In the genomic region with DNA sequence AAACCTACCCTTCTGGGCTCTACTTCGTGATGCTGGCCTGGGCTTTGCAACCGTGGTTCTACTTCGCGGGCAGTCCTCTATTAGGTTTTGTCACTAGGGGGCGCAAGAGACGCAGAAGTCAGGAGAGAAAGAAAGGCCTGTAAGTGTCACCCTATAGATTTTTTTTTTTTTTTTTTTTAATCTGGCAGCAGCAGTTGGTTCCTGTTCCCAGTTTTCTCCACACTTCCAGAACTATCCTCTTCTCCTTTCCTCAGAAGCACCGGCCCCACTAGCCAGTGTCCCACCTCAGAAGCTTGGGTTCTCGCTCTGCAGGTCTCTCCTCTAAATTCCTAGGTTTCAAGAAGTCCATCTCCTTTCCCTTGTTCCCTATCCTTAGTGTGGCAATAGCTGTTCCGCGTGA, we compare ENCODE assay signal across 7 cellular contexts. TPM values are rescaled to one million over a fixed set of nuclear protein-coding genes. Genes with fewer than 3 reads are reported as not detected.
A peak's percentile ranks its signal among the peaks of the same experiment; 100 is the strongest.
DNase-seq lines count a peak whose midpoint lies in the region; ATAC-seq, FAIRE-seq and TF ChIP-seq lines count a peak whose summit lies in the region.
"Had no signal": no experiment of that assay in that cellular context is flagged by ENCODE, and none has a peak within 500 bp of the region (broad histone marks: within the 10 kb centered on the region; RNA-seq: fewer than 3 reads in every experiment).

No MANE protein-coding gene starts in this region.

- peak; percentile 74 for DNase-seq in GM03348 (ENCODE audit: low spot score)
- peak; percentile 35 for DNase-seq in NCI-H146 (lab: John Stamatoyannopoulos, UW)
- peak; percentile 15 for DNase-seq in activated T-cell treated with anti-CD3 and anti-CD28 coated beads for 1 hour (ENCODE audit: low read depth)
- peak; percentile 19 for DNase-seq in keratinocyte (ENCODE audit: low read depth, low spot score)

- no peaks in the 10 kb centered on the region for H3K27me3 ChIP-seq in keratinocyte (ENCODE audit: control insufficient read depth, extremely low read depth, insufficient read depth, low read length)

- no peaks in the 10 kb centered on the region for H3K36me3 ChIP-seq in keratinocyte (ENCODE audit: control insufficient read depth in 2 of 2, extremely low read depth in 1 of 2, insufficient read depth in 2 of 2, low read length in 2 of 2)

- no peaks in the 10 kb centered on the region for H3K79me2 ChIP-seq in keratinocyte (ENCODE audit: control insufficient read depth, insufficient read depth, low read length)

- no peaks in the 10 kb centered on the region for H3K9me3 ChIP-seq in keratinocyte (ENCODE audit: control insufficient read depth, low read depth, low read length)

- peak; percentile 55 for FAIRE-seq in keratinocyte (lab: Jason Lieb, UNC)
- FAIRE-seq: colon had no signal

- H3K27ac ChIP-seq in keratinocyte (ENCODE audit: control insufficient read depth, insufficient read depth, low read length) = no peak overlapping the region

- no peak overlapping the region for H3K4me2 ChIP-seq in keratinocyte (ENCODE audit: control insufficient read depth, extremely low read depth, insufficient read depth, low read depth, low read length)

- no peaks in the 10 kb centered on the region for H3K9me1 ChIP-seq in keratinocyte (ENCODE audit: control insufficient read depth, extremely low read depth, insufficient read depth, low read length)

- no peaks in the 10 kb centered on the region for H4K20me1 ChIP-seq in keratinocyte (ENCODE audit: control insufficient read depth, extremely low read depth, insufficient read depth, low read length)

- ATAC-seq in HG02759 (IDR thresholded peaks at IDR 0.05; ENCODE audit: unreplicated experiment) (no peak), HG03025 (IDR thresholded peaks at IDR 0.05; ENCODE audit: low FRiP score, unreplicated experiment) (no peak)

- no peak overlapping the region for H2AFZ ChIP-seq in keratinocyte (ENCODE audit: control insufficient read depth, low read length)

- peak; percentile 67 to 86 (median 80) for TF ChIP-seq CTCF in keratinocyte (optimal IDR thresholded peaks at IDR 0.05 in 1 of 3, IDR thresholded peaks at IDR 0.05 in 1 of 3, conservative IDR thresholded peaks at IDR 0.05 in 1 of 3; ENCODE audit: extremely low read depth in 1 of 3, insufficient read depth in 2 of 3, low read length in 3 of 3)

- H3K4me1 ChIP-seq in keratinocyte (ENCODE audit: control insufficient read depth, extremely low read depth, insufficient read depth, low read length) = peaks cover 6% of the 10 kb centered on the region

- dilution Hi-C loops in keratinocyte (cut with MboI; ENCODE audit: extremely low pct_ligation_motif_present, low sequenced_read_pairs) = no loop called here

- H3K4me3 ChIP-seq in keratinocyte (ENCODE audit: control insufficient read depth in 2 of 3, extremely low read depth in 1 of 3, insufficient read depth in 2 of 3, low read depth in 1 of 3, low read length in 3 of 3) = no peak overlapping the region

- H3K9ac ChIP-seq in keratinocyte (ENCODE audit: control insufficient read depth, extremely low read depth, insufficient read depth, low read length) = no peak overlapping the region

RNA-seq across cellular contexts. Expression of gene LCE2D, which starts 9.1 kb away (rescaled TPM):
- not detected in 3 replicates for polyA plus RNA-seq in keratinocyte
- 1.2 TPM for polyA plus RNA-seq in keratinocyte (2011; ENCODE audit: low read depth)
- polyA plus RNA-seq in keratinocyte (2011; cell fraction: cytosol; rRNA removed) = not detected in 2 replicates
- polyA plus RNA-seq in keratinocyte (2011; cell fraction: nucleus; rRNA removed) = not detected in 2 replicates
- 0.22 and 15.3 TPM in 2 replicates for polyA plus RNA-seq in keratinocyte (2012; ENCODE audit: low replicate concordance)
- polyA minus RNA-seq in keratinocyte = not detected in 3 replicates
- polyA minus RNA-seq in keratinocyte (2011; cell fraction: cytosol; rRNA and poly(A)+ RNA removed) = not detected
- polyA minus RNA-seq in keratinocyte (2011; cell fraction: nucleus; rRNA and poly(A)+ RNA removed) = not detected in 2 replicates

RNA-seq across cellular contexts. Expression of gene LCE2C, which starts 21.0 kb away (rescaled TPM):
- polyA plus RNA-seq in keratinocyte = 0.41 to 0.48 TPM in 2 of 3 replicates, not detected in the other
- 7.5 TPM for polyA plus RNA-seq in keratinocyte (2011; ENCODE audit: low read depth)
- polyA plus RNA-seq in keratinocyte (2011; cell fraction: cytosol; rRNA removed) = not detected in 2 replicates
- polyA plus RNA-seq in keratinocyte (2011; cell fraction: nucleus; rRNA removed) = not detected in 2 replicates
- 1.4 and 21.9 TPM in 2 replicates for polyA plus RNA-seq in keratinocyte (2012; ENCODE audit: low replicate concordance)
- polyA minus RNA-seq in keratinocyte = not detected in 3 replicates
- polyA minus RNA-seq in keratinocyte (2011; cell fraction: cytosol; rRNA and poly(A)+ RNA removed) = not detected
- 0.95 TPM in 1 of 2 replicates, not detected in the other for polyA minus RNA-seq in keratinocyte (2011; cell fraction: nucleus; rRNA and poly(A)+ RNA removed)

RNA-seq across cellular contexts. Expression of gene LCE3A, which starts 31.2 kb away (rescaled TPM):
- not detected in 3 replicates for polyA plus RNA-seq in keratinocyte
- not detected for polyA plus RNA-seq in keratinocyte (2011; ENCODE audit: low read depth)
- polyA plus RNA-seq in keratinocyte (2011; cell fraction: cytosol; rRNA removed) = not detected in 2 replicates
- not detected in 2 replicates for polyA plus RNA-seq in keratinocyte (2011; cell fraction: nucleus; rRNA removed)
- not detected in 2 replicates for polyA plus RNA-seq in keratinocyte (2012; ENCODE audit: low replicate concordance)
- not detected in 3 replicates for polyA minus RNA-seq in keratinocyte
- not detected for polyA minus RNA-seq in keratinocyte (2011; cell fraction: cytosol; rRNA and poly(A)+ RNA removed)
- not detected in 2 replicates for polyA minus RNA-seq in keratinocyte (2011; cell fraction: nucleus; rRNA and poly(A)+ RNA removed)

RNA-seq across cellular contexts. Expression of gene LCE2B, which starts 31.8 kb away (rescaled TPM):
- polyA plus RNA-seq in keratinocyte = 0.14 to 0.83 TPM (median 0.49 TPM) in 3 replicates
- polyA plus RNA-seq in keratinocyte (2011; ENCODE audit: low read depth) = 10.1 TPM
- not detected in 2 replicates for polyA plus RNA-seq in keratinocyte (2011; cell fraction: cytosol; rRNA removed)
- 0.25 TPM in 1 of 2 replicates, not detected in the other for polyA plus RNA-seq in keratinocyte (2011; cell fraction: nucleus; rRNA removed)
- polyA plus RNA-seq in keratinocyte (2012; ENCODE audit: low replicate concordance) = 1.7 and 65.6 TPM in 2 replicates
- 0.85 TPM in 1 of 3 replicates, not detected in the others for polyA minus RNA-seq in keratinocyte
- polyA minus RNA-seq in keratinocyte (2011; cell fraction: cytosol; rRNA and poly(A)+ RNA removed) = not detected
- not detected in 2 replicates for polyA minus RNA-seq in keratinocyte (2011; cell fraction: nucleus; rRNA and poly(A)+ RNA removed)

RNA-seq across cellular contexts. Expression of gene LCE3B, which starts 40.5 kb away (rescaled TPM):
- not detected in 3 replicates for polyA plus RNA-seq in keratinocyte
- polyA plus RNA-seq in keratinocyte (2011; ENCODE audit: low read depth) = not detected
- not detected in 2 replicates for polyA plus RNA-seq in keratinocyte (2011; cell fraction: cytosol; rRNA removed)
- not detected in 2 replicates for polyA plus RNA-seq in keratinocyte (2011; cell fraction: nucleus; rRNA removed)
- polyA plus RNA-seq in keratinocyte (2012; ENCODE audit: low replicate concordance) = not detected in 2 replicates
- not detected in 3 replicates for polyA minus RNA-seq in keratinocyte
- polyA minus RNA-seq in keratinocyte (2011; cell fraction: cytosol; rRNA and poly(A)+ RNA removed) = not detected
- polyA minus RNA-seq in keratinocyte (2011; cell fraction: nucleus; rRNA and poly(A)+ RNA removed) = not detected in 2 replicates

Comparison
In these comparisons a context has a peak if more than half of its experiments do, and no peak if none do; other contexts are left out.
1. DNase-seq: peak in every context shown above with its lines; median percentile 74 in GM03348; 35 in NCI-H146; 19 in keratinocyte; 15 in activated T-cell treated with anti-CD3 and anti-CD28 coated beads for 1 hour.